Comparison of ENCODE assay signal across 5 cellular contexts in genomic region chr6:31864123-31864562, GRCh38. TPM values are rescaled to one million over a fixed set of nuclear protein-coding genes. Genes with fewer than 3 reads are reported as not detected.
DNase-seq lines count a peak whose midpoint lies in the region; ATAC-seq and TF ChIP-seq lines count a peak whose summit lies in the region.
"Not testable (repeated sequence)": the region's sequence is repeated elsewhere in the genome, so short reads cannot be mapped to it uniquely, and the experiment has no call there.

No MANE protein-coding gene starts in this region.

- not testable (repeated sequence) for ATAC-seq in activated CD4-positive, alpha-beta T cell treated with anti-CD3 and anti-CD28 coated beads for 36 hours

- CTCF ChIA-PET in activated CD4-positive, alpha-beta T cell treated with anti-CD3 and anti-CD28 coated beads for 36 hours (lab: Charles Lee) = interaction anchor here (0.6 to 1.4 kb wide), 10 partner anchors 18 to 245 kb away, joined by 3 to 5 read pairs (median 3); partner anchors contain the start of gene ABHD16A

- H3K27ac Mint-ChIP-seq in HFFc6 (peak overlapping the region; percentile 85), chondrocyte (ENCODE audit: unreplicated experiment) (peak overlapping the region; percentile 98), progenitor cell of endocrine pancreas (peak overlapping the region; percentile 99)
- H3K27ac Mint-ChIP-seq in activated CD4-positive, alpha-beta T cell treated with anti-CD3 and anti-CD28 coated beads for 36 hours = peak overlapping the region; percentile 91

- H3K4me3 Mint-ChIP-seq in HFFc6 (peak overlapping the region; percentile 98), chondrocyte (ENCODE audit: unreplicated experiment) (peak overlapping the region; percentile 96), progenitor cell of endocrine pancreas (ENCODE audit: low read depth) (peak overlapping the region; percentile 98)
- peak overlapping the region; percentile 90 for H3K4me3 Mint-ChIP-seq in activated CD4-positive, alpha-beta T cell treated with anti-CD3 and anti-CD28 coated beads for 36 hours

- not testable (repeated sequence) for H3K27me3 Mint-ChIP-seq in HFFc6 (ENCODE audit: insufficient read depth); activated CD4-positive, alpha-beta T cell treated with anti-CD3 and anti-CD28 coated beads for 36 hours; chondrocyte (ENCODE audit: low read depth); progenitor cell of endocrine pancreas

- not testable (repeated sequence) for H3K27me3 ChIP-seq in iPS-20b (ENCODE audit: insufficient read depth, low read length)

- peaks cover 15% of the 10 kb centered on the region for H3K36me3 ChIP-seq in iPS-20b (ENCODE audit: insufficient read depth, low read depth, low read length)

- not testable (repeated sequence) for H3K9me3 ChIP-seq in iPS-20b (ENCODE audit: insufficient read depth, low read depth, low read length)

- not testable (repeated sequence) for H3K36me3 Mint-ChIP-seq in HFFc6 (ENCODE audit: low read depth); activated CD4-positive, alpha-beta T cell treated with anti-CD3 and anti-CD28 coated beads for 36 hours (ENCODE audit: low read depth); chondrocyte (ENCODE audit: low read depth); progenitor cell of endocrine pancreas (ENCODE audit: insufficient read depth)

- peaks cover 25% of the 10 kb centered on the region for H3K4me1 Mint-ChIP-seq in HFFc6 (ENCODE audit: low read depth)
- H3K4me1 Mint-ChIP-seq in activated CD4-positive, alpha-beta T cell treated with anti-CD3 and anti-CD28 coated beads for 36 hours = peaks cover 27% of the 10 kb centered on the region
- H3K4me1 Mint-ChIP-seq in chondrocyte (ENCODE audit: low read depth) = peaks cover 20% of the 10 kb centered on the region
- peaks cover 16% of the 10 kb centered on the region for H3K4me1 Mint-ChIP-seq in progenitor cell of endocrine pancreas (ENCODE audit: low read depth)

- not testable (repeated sequence) for DNase-seq in HFFc6; activated CD4-positive, alpha-beta T cell treated with anti-CD3 and anti-CD28 coated beads for 36 hours; chondrocyte (ENCODE audit: low spot score); progenitor cell of endocrine pancreas (ENCODE audit: low spot score, unreplicated experiment)

- H3K27ac ChIP-seq in iPS-20b (ENCODE audit: low read length) = not testable (repeated sequence)

- peak overlapping the region; percentile 77; the same call in 1 of the 2 replicates for H3K9ac ChIP-seq in iPS-20b (ENCODE audit: low read depth, low read length)

- TF ChIP-seq CTCF in HFFc6 (IDR thresholded peaks at IDR 0.05) = peak; percentile 15; the same call in 1 of the 2 replicates
- TF ChIP-seq CTCF in chondrocyte (IDR thresholded peaks at IDR 0.05); progenitor cell of endocrine pancreas (IDR thresholded peaks at IDR 0.05; ENCODE audit: unreplicated experiment): not testable (repeated sequence)

- not testable (repeated sequence) for H3K9me3 Mint-ChIP-seq in HFFc6; activated CD4-positive, alpha-beta T cell treated with anti-CD3 and anti-CD28 coated beads for 36 hours (ENCODE audit: low read depth); chondrocyte (ENCODE audit: low read depth); progenitor cell of endocrine pancreas (ENCODE audit: low read depth)

- H3K4me3 ChIP-seq in iPS-20b (ENCODE audit: low read length) = peak overlapping the region; percentile 89

- intact Hi-C loops in activated CD4-positive, alpha-beta T cell treated with anti-CD3 and anti-CD28 coated beads for 36 hours (cut with DNase I, micrococcal nuclease) = loop anchor here in 1 of 2 experiments (5.0 kb wide), 2 partner anchors 33 to 182 kb away; partner anchors contain the start of genes EHMT2 and LY6G5C

- POLR2A ChIA-PET in activated CD4-positive, alpha-beta T cell treated with anti-CD3 and anti-CD28 coated beads for 36 hours (lab: Charles Lee) = interaction anchor here (1.3 to 1.8 kb wide), 2 partner anchors 58 to 199 kb away, joined by 3 to 12 read pairs; partner anchors contain the start of genes CSNK2B, GPANK1 and LSM2

- not testable (repeated sequence) for H3K4me1 ChIP-seq in iPS-20b (ENCODE audit: insufficient read depth, low read length)

RNA-seq across cellular contexts. Expression of gene NEU1, which starts 1.5 kb away (rescaled TPM):
- 10 to 100 TPM; 35.8 to 48.6 (median 40.9) TPM for total RNA-seq in HFFc6 (2021; fragmentation: NEBNext Ultra II Directional; extraction: Animal tissue kit (Norgen Biotek cat#: 25700))
- total RNA-seq in activated CD4-positive, alpha-beta T cell treated with anti-CD3 and anti-CD28 coated beads for 36 hours = 10 to 100 TPM; 11.6 to 11.8 TPM
- total RNA-seq in chondrocyte (63.8 to 67.5 TPM (median 64.2 TPM) in 3 replicates), progenitor cell of endocrine pancreas (52.4 and 57.4 TPM in 2 replicates)

RNA-seq across cellular contexts. Expression of gene SLC44A4, which starts 14.7 kb away (rescaled TPM):
- under 1 TPM in 1 of 6 experiments, not detected in 5; 0.10 TPM for total RNA-seq in HFFc6 (2021; fragmentation: NEBNext Ultra II Directional; extraction: Animal tissue kit (Norgen Biotek cat#: 25700))
- under 1 TPM; 0.19 to 0.27 TPM for total RNA-seq in activated CD4-positive, alpha-beta T cell treated with anti-CD3 and anti-CD28 coated beads for 36 hours
- not detected in 3 replicates for total RNA-seq in chondrocyte
- total RNA-seq in progenitor cell of endocrine pancreas = 17.5 and 19.1 TPM in 2 replicates

RNA-seq across cellular contexts. Expression of gene EHMT2, which starts 33.4 kb away (rescaled TPM):
- total RNA-seq in HFFc6 (2021; fragmentation: NEBNext Ultra II Directional; extraction: Animal tissue kit (Norgen Biotek cat#: 25700)) = 10 to 100 TPM; 43.4 to 47.4 (median 45.9) TPM
- total RNA-seq in activated CD4-positive, alpha-beta T cell treated with anti-CD3 and anti-CD28 coated beads for 36 hours = 10 to 100 TPM; 50.1 to 60.4 TPM
- 37.7 to 53.0 TPM (median 40.0 TPM) in 3 replicates for total RNA-seq in chondrocyte
- total RNA-seq in progenitor cell of endocrine pancreas = 161 and 175 TPM in 2 replicates

RNA-seq across cellular contexts. Expression of gene HSPA1B, which starts 36.6 kb away (rescaled TPM):
- total RNA-seq in HFFc6 (2021; fragmentation: NEBNext Ultra II Directional; extraction: Animal tissue kit (Norgen Biotek cat#: 25700)) = 100 to 1,000 TPM in 2 of 6 experiments, 10 to 100 TPM in 4; 95.5 to 116 (median 98.9) TPM
- 10 to 100 TPM; 54.6 to 61.1 TPM for total RNA-seq in activated CD4-positive, alpha-beta T cell treated with anti-CD3 and anti-CD28 coated beads for 36 hours
- total RNA-seq in chondrocyte (46.8 to 57.9 TPM (median 50.4 TPM) in 3 replicates), progenitor cell of endocrine pancreas (152 and 165 TPM in 2 replicates)

RNA-seq across cellular contexts. Expression of gene ZBTB12, which starts 37.7 kb away (rescaled TPM):
- 1 to 10 TPM; 7.3 to 9.0 (median 8.3) TPM for total RNA-seq in HFFc6 (2021; fragmentation: NEBNext Ultra II Directional; extraction: Animal tissue kit (Norgen Biotek cat#: 25700))
- total RNA-seq in activated CD4-positive, alpha-beta T cell treated with anti-CD3 and anti-CD28 coated beads for 36 hours = 1 to 10 TPM; 1.9 to 2.4 TPM
- total RNA-seq in chondrocyte (6.3 to 7.6 TPM (median 6.7 TPM) in 3 replicates), progenitor cell of endocrine pancreas (47.1 and 55.5 TPM in 2 replicates)

Comparison
In these comparisons a context has a peak if more than half of its experiments do, and no peak if none do; other contexts are left out.
1. RNA of gene SLC44A4, which starts 14.7 kb away (total RNA-seq): 17.5 to 19.1 TPM in progenitor cell of endocrine pancreas; 0.19 to 0.27 TPM in activated CD4-positive, alpha-beta T cell treated with anti-CD3 and anti-CD28 coated beads for 36 hours, 0.10 TPM in HFFc6 and not detected in chondrocyte; every median in the first group is over 10 times any median in the second.
2. Peak in every context shown above with its lines, with median percentiles within 50 percentile points of each other: H3K27ac Mint-ChIP-seq and H3K4me3 Mint-ChIP-seq.